1 cellular context compared by ENCODE assay signal in genomic region chr12:56114084-56114483, GRCh38.
TF ChIP-seq lines count a peak whose summit lies in the region.

No MANE protein-coding gene starts in this region.

TF ChIP-seq in HepG2, 621 proteins besides CTCF, POLR2A, EP300 and RAD21:
- no peak for TF ChIP-seq ZIK1 (CRISPR knock-in tag; IDR thresholded peaks at IDR 0.05; ENCODE audit: borderline replicate concordance, low read depth)
- TF ChIP-seq MYNN (CRISPR knock-in tag; IDR thresholded peaks at IDR 0.05; ENCODE audit: low read depth): no peak
- TF ChIP-seq ZSCAN9 (CRISPR knock-in tag; IDR thresholded peaks at IDR 0.05; ENCODE audit: borderline replicate concordance): no peak
- TF ChIP-seq ZC3H13 (CRISPR knock-in tag; IDR thresholded peaks at IDR 0.05): no peak
- TF ChIP-seq ZNF30 (CRISPR knock-in tag; IDR thresholded peaks at IDR 0.05): no peak
- 0 out of 2 replicates have a peak, but pooled peaks have one; percentile 34 for TF ChIP-seq RBFOX2 (IDR thresholded peaks at IDR 0.05; ENCODE audit: low read depth, low read length)
- no peak for TF ChIP-seq HNF4G (IDR thresholded peaks at IDR 0.05; ENCODE audit: borderline replicate concordance, low read depth, low read length)
- TF ChIP-seq HNF4G (CRISPR knock-in tag; IDR thresholded peaks at IDR 0.05; ENCODE audit: borderline replicate concordance, low read depth): no peak
- no peak for TF ChIP-seq ZNF768 (CRISPR knock-in tag; IDR thresholded peaks at IDR 0.05)
- TF ChIP-seq KDM2A (CRISPR knock-in tag; IDR thresholded peaks at IDR 0.05; ENCODE audit: borderline replicate concordance, low read depth): no peak
- TF ChIP-seq RBM22 (optimal IDR thresholded peaks at IDR 0.05; ENCODE audit: low read length): peak; percentile 2
- no peak for TF ChIP-seq ZNF569 (CRISPR knock-in tag; IDR thresholded peaks at IDR 0.05; ENCODE audit: borderline replicate concordance)
- no peak for TF ChIP-seq MAF1 (CRISPR knock-in tag; IDR thresholded peaks at IDR 0.05; ENCODE audit: borderline replicate concordance)
- no peak for TF ChIP-seq TARDBP (CRISPR knock-in tag; IDR thresholded peaks at IDR 0.05)
- TF ChIP-seq ZNF430 (CRISPR knock-in tag; IDR thresholded peaks at IDR 0.05): no peak
- TF ChIP-seq PHF20 (CRISPR knock-in tag; IDR thresholded peaks at IDR 0.05): no peak
- no peak for TF ChIP-seq ZNF205 (CRISPR knock-in tag; IDR thresholded peaks at IDR 0.05)
- no peak for TF ChIP-seq ZNF740 (CRISPR knock-in tag; IDR thresholded peaks at IDR 0.05)
- peak; percentile 19 for TF ChIP-seq AGO2 (optimal IDR thresholded peaks at IDR 0.05; ENCODE audit: low read depth, low read length)
- 0 out of 2 replicates have a peak, but pooled peaks have one; percentile 26 for TF ChIP-seq POLR2AphosphoS5 (IDR thresholded peaks at IDR 0.05; ENCODE audit: low read depth, low read length)
- TF ChIP-seq ZNF33B (CRISPR knock-in tag; IDR thresholded peaks at IDR 0.05): no peak
- TF ChIP-seq KDM5B (CRISPR knock-in tag; IDR thresholded peaks at IDR 0.05; ENCODE audit: borderline replicate concordance): no peak
- no peak for TF ChIP-seq E2F1 (CRISPR knock-in tag; IDR thresholded peaks at IDR 0.05)
- no peak for TF ChIP-seq TFE3 (CRISPR knock-in tag; IDR thresholded peaks at IDR 0.05)
- TF ChIP-seq HINFP (CRISPR knock-in tag; IDR thresholded peaks at IDR 0.05; ENCODE audit: low read depth): no peak
- no peak for TF ChIP-seq KLF12 (CRISPR knock-in tag; IDR thresholded peaks at IDR 0.05; ENCODE audit: borderline replicate concordance)
